Comparison of ENCODE assay signal across 8 cellular contexts in genomic region chr1:156052862-156053769, GRCh38. TPM values are rescaled to one million over a fixed set of nuclear protein-coding genes. Genes with fewer than 3 reads are reported as not detected.
DNase-seq lines count a peak whose midpoint lies in the region; ATAC-seq lines count a peak whose summit lies in the region.

No MANE protein-coding gene starts in this region.

- DNase-seq in AG20443 (ENCODE audit: low spot score) (peak; percentile 82), NCI-H2227 treated with DMSO at 0.1 percent for 48 hours (lab: John Stamatoyannopoulos, UW) (peak; percentile 27), cerebellar cortex (ENCODE audit: low spot score) (peak; percentile 62), left colon (peak; percentile 62 to 79)
- peak; percentile 57 for DNase-seq in activated CD4-positive, alpha-beta T cell treated with anti-CD3 and anti-CD28 coated beads for 1 hour
- DNase-seq in stimulated activated CD4-positive, alpha-beta T cell treated with anti-CD3 and anti-CD28 coated beads, Interleukin-1b, Interleukin-23, amount 100 ng/mL, for 4 hours (ENCODE audit: low read depth in 2 of 2): peak; percentile 61 to 62

- intact Hi-C loops in left colon (cut with DNase I, micrococcal nuclease): no loop called here

- ATAC-seq in GM21515 (IDR thresholded peaks at IDR 0.05; ENCODE audit: unreplicated experiment) (peak; percentile 17), left colon (peak; percentile 25), HG03280 (IDR thresholded peaks at IDR 0.05; ENCODE audit: unreplicated experiment) (no peak)

RNA-seq across cellular contexts. Expression of gene UBQLN4, which starts 0.5 kb away (rescaled TPM):
- 10 to 100 TPM; 21.7 to 26.7 TPM for total RNA-seq in left colon

RNA-seq across cellular contexts. Expression of gene LAMTOR2, which starts 1.5 kb away (rescaled TPM):
- total RNA-seq in left colon: 10 to 100 TPM; 70.6 to 72.7 TPM

RNA-seq across cellular contexts. Expression of gene RAB25, which starts 7.8 kb away (rescaled TPM):
- total RNA-seq in left colon: 100 to 1,000 TPM; 203 to 231 TPM

RNA-seq across cellular contexts. Expression of gene MEX3A, which starts 29.1 kb away (rescaled TPM):
- total RNA-seq in left colon: 1 to 10 TPM in 1 of 2 donors, under 1 TPM in 1; 0.78 to 1.1 TPM

RNA-seq across cellular contexts. Expression of gene SSR2, which starts 32.4 kb away (rescaled TPM):
- total RNA-seq in left colon: 100 to 1,000 TPM; 180 TPM

Comparison
In these comparisons a context has a peak if more than half of its experiments do, and no peak if none do; other contexts are left out.
1. DNase-seq: peak in every context shown above with its lines; median percentile 82 in AG20443; 70 in left colon; 62 in cerebellar cortex; 62 in stimulated activated CD4-positive, alpha-beta T cell treated with anti-CD3 and anti-CD28 coated beads, Interleukin-1b, Interleukin-23, amount 100 ng/mL, for 4 hours; 57 in activated CD4-positive, alpha-beta T cell treated with anti-CD3 and anti-CD28 coated beads for 1 hour; 27 in NCI-H2227 treated with DMSO at 0.1 percent for 48 hours.